Comparison of ENCODE assay signal across 40 cellular contexts in the genomic region with DNA sequence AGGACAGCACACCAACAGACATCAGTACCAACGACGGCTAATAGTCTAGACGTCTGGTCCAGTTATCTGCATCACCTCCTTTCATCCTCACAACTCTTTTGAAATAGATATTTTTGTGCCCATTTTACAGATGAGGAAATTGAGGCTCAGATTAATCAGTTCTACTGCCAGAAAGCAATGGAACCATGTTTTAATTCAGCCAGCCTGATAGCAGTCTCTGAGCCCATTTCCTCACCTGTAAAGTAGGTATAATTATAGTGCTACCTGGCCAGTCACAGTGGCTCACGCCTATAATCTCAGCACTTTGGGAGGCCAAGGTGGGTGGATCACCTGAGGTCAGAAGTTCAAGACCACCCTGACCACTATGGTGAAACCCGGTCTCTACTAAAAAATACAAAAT. TPM values are rescaled to one million over a fixed set of nuclear protein-coding genes. Genes with fewer than 3 reads are reported as not detected.
"Had no signal": no experiment of that assay in that cellular context is flagged by ENCODE, and none has a peak within 500 bp of the region (broad histone marks: within the 10 kb centered on the region; RNA-seq: fewer than 3 reads in every experiment).

No MANE protein-coding gene starts in this region.

- H3K36me3 Mint-ChIP-seq: activated CD4-positive, alpha-beta memory T cell treated with anti-CD3 and anti-CD28 coated beads for 36 hours; activated naive CD4-positive, alpha-beta T cell treated with anti-CD3 and anti-CD28 coated beads, Interleukin-2, amount 10 ng/mL, durations not matched to agents 7 days and 5 days; activated naive CD4-positive, alpha-beta T cell treated with anti-CD3 and anti-CD28 coated beads, Interleukin-2, amount 50 U/mL, for 24 hours; activated naive CD8-positive, alpha-beta T cell; activated naive CD8-positive, alpha-beta T cell treated with anti-CD3 and anti-CD28 coated beads, Interleukin-2, amount 10 ng/mL, durations not matched to agents 7 days and 5 days; brain had no signal

- H3K9me3 Mint-ChIP-seq: activated B cell treated with CpG ODN at 0.5 μM for 24 hours; activated CD4-positive, alpha-beta memory T cell treated with anti-CD3 and anti-CD28 coated beads for 36 hours; activated CD4-positive, alpha-beta T cell treated with anti-CD3 and anti-CD28 coated beads, Interleukin-2, amount 10 ng/mL, durations not matched to agents 24 days and 14 days; activated CD8-positive, alpha-beta T cell treated with anti-CD3 and anti-CD28 coated beads for 36 hours; activated naive CD4-positive, alpha-beta T cell treated with anti-CD3 and anti-CD28 coated beads, Interleukin-2, amount 10 ng/mL, durations not matched to agents 7 days and 5 days; activated naive CD4-positive, alpha-beta T cell treated with anti-CD3 and anti-CD28 coated beads, Interleukin-2, amount 50 U/mL, for 24 hours; activated naive CD8-positive, alpha-beta T cell treated with anti-CD3 and anti-CD28 coated beads, Interleukin-2, amount 10 ng/mL, durations not matched to agents 7 days and 5 days; activated naive CD8-positive, alpha-beta T cell treated with anti-CD3 and anti-CD28 coated beads, Interleukin-2, amount 50 U/mL, for 24 hours; activated T-cell treated with anti-CD3 and anti-CD28 coated beads, Interleukin-2, amount 50 U/mL, for 4 hours; activated T-cell treated with anti-CD3 and anti-CD28 coated beads, Interleukin-2, amount 50 U/mL, for 72 hours; activated T-helper 1 cell treated with anti-CD3 and anti-CD28 coated beads, Interleukin-12 subunit alpha, Interleukin-12 subunit beta, Interleukin-2, Interleukin-4 antibody, amounts not matched to agents 30 ng/mL and 10 ng/mL and 1 ng/mL, durations not matched to agents 14 hours and 24 hours and 36 hours; activated T-helper 17 cell treated with anti-CD3 and anti-CD28 coated beads, Interleukin-2, amount 50 U/mL, for 72 hours; central memory CD8-positive, alpha-beta T cell; T-helper 1 cell treated with Interleukin-12 subunit alpha and Interleukin-12 subunit beta and Interleukin-4 antibody, amounts not matched to agents 30 μg/mL and 1 μg/mL, for 36 hours; T-helper 2 cell treated with Interferon-gamma antibody and Interleukin-4, amounts not matched to agents 5 μg/mL and 100 μg/mL, for 36 hours had no signal

- H3K4me1 ChIP-seq: ascending aorta had no signal

- H3K36me3 ChIP-seq: ascending aorta, cardiac muscle cell had no signal

- H3K4me3 Mint-ChIP-seq: activated B cell treated with CpG ODN at 0.5 μM for 24 hours; activated CD4-positive, alpha-beta memory T cell treated with anti-CD3 and anti-CD28 coated beads for 36 hours; activated CD4-positive, alpha-beta T cell treated with anti-CD3 and anti-CD28 coated beads, Interleukin-2, amount 10 ng/mL, durations not matched to agents 24 days and 14 days; activated CD8-positive, alpha-beta T cell treated with anti-CD3 and anti-CD28 coated beads for 36 hours; activated naive CD4-positive, alpha-beta T cell treated with anti-CD3 and anti-CD28 coated beads, Interleukin-2, amount 10 ng/mL, durations not matched to agents 7 days and 5 days; activated naive CD4-positive, alpha-beta T cell treated with anti-CD3 and anti-CD28 coated beads, Interleukin-2, amount 50 U/mL, for 24 hours; activated naive CD8-positive, alpha-beta T cell; activated naive CD8-positive, alpha-beta T cell treated with anti-CD3 and anti-CD28 coated beads, Interleukin-2, amount 10 ng/mL, durations not matched to agents 7 days and 5 days; activated naive CD8-positive, alpha-beta T cell treated with anti-CD3 and anti-CD28 coated beads, Interleukin-2, amount 50 U/mL, for 24 hours; activated T-cell treated with anti-CD3 and anti-CD28 coated beads, Interleukin-2, amount 50 U/mL, for 4 hours; activated T-cell treated with anti-CD3 and anti-CD28 coated beads, Interleukin-2, amount 50 U/mL, for 72 hours; activated T-helper 1 cell treated with anti-CD3 and anti-CD28 coated beads, Interleukin-12 subunit alpha, Interleukin-12 subunit beta, Interleukin-2, Interleukin-4 antibody, amounts not matched to agents 30 ng/mL and 10 ng/mL and 1 ng/mL, durations not matched to agents 14 hours and 24 hours and 36 hours; activated T-helper 17 cell treated with anti-CD3 and anti-CD28 coated beads, Interleukin-2, amount 50 U/mL, for 72 hours; central memory CD8-positive, alpha-beta T cell; T-helper 1 cell treated with Interleukin-12 subunit alpha and Interleukin-12 subunit beta and Interleukin-4 antibody, amounts not matched to agents 30 μg/mL and 1 μg/mL, for 36 hours; T-helper 2 cell treated with Interferon-gamma antibody and Interleukin-4, amounts not matched to agents 5 μg/mL and 100 μg/mL, for 36 hours had no signal

- H3K27ac Mint-ChIP-seq: activated B cell treated with CpG ODN at 0.5 μM for 24 hours; activated CD4-positive, alpha-beta memory T cell treated with anti-CD3 and anti-CD28 coated beads for 36 hours; activated CD4-positive, alpha-beta T cell treated with anti-CD3 and anti-CD28 coated beads, Interleukin-2, amount 10 ng/mL, durations not matched to agents 24 days and 14 days; activated CD8-positive, alpha-beta T cell treated with anti-CD3 and anti-CD28 coated beads for 36 hours; activated naive CD4-positive, alpha-beta T cell treated with anti-CD3 and anti-CD28 coated beads, Interleukin-2, amount 10 ng/mL, durations not matched to agents 7 days and 5 days; activated naive CD4-positive, alpha-beta T cell treated with anti-CD3 and anti-CD28 coated beads, Interleukin-2, amount 50 U/mL, for 24 hours; activated naive CD8-positive, alpha-beta T cell; activated naive CD8-positive, alpha-beta T cell treated with anti-CD3 and anti-CD28 coated beads, Interleukin-2, amount 10 ng/mL, durations not matched to agents 7 days and 5 days; activated naive CD8-positive, alpha-beta T cell treated with anti-CD3 and anti-CD28 coated beads, Interleukin-2, amount 50 U/mL, for 24 hours; activated T-cell treated with anti-CD3 and anti-CD28 coated beads, Interleukin-2, amount 50 U/mL, for 72 hours; activated T-helper 1 cell treated with anti-CD3 and anti-CD28 coated beads, Interleukin-12 subunit alpha, Interleukin-12 subunit beta, Interleukin-2, Interleukin-4 antibody, amounts not matched to agents 30 ng/mL and 10 ng/mL and 1 ng/mL, durations not matched to agents 14 hours and 24 hours and 36 hours; activated T-helper 17 cell treated with anti-CD3 and anti-CD28 coated beads, Interleukin-2, amount 50 U/mL, for 72 hours; T-helper 1 cell treated with Interleukin-12 subunit alpha and Interleukin-12 subunit beta and Interleukin-4 antibody, amounts not matched to agents 30 μg/mL and 1 μg/mL, for 36 hours; T-helper 2 cell treated with Interferon-gamma antibody and Interleukin-4, amounts not matched to agents 5 μg/mL and 100 μg/mL, for 36 hours had no signal

- H3K4me1 Mint-ChIP-seq: activated B cell treated with CpG ODN at 0.5 μM for 24 hours; activated CD4-positive, alpha-beta T cell treated with anti-CD3 and anti-CD28 coated beads, Interleukin-2, amount 10 ng/mL, durations not matched to agents 24 days and 14 days; activated naive CD4-positive, alpha-beta T cell treated with anti-CD3 and anti-CD28 coated beads, Interleukin-2, amount 10 ng/mL, durations not matched to agents 7 days and 5 days; activated naive CD4-positive, alpha-beta T cell treated with anti-CD3 and anti-CD28 coated beads, Interleukin-2, amount 50 U/mL, for 24 hours; activated naive CD8-positive, alpha-beta T cell treated with anti-CD3 and anti-CD28 coated beads, Interleukin-2, amount 10 ng/mL, durations not matched to agents 7 days and 5 days; activated naive CD8-positive, alpha-beta T cell treated with anti-CD3 and anti-CD28 coated beads, Interleukin-2, amount 50 U/mL, for 24 hours; activated T-helper 17 cell treated with anti-CD3 and anti-CD28 coated beads, Interleukin-2, amount 50 U/mL, for 72 hours; central memory CD8-positive, alpha-beta T cell had no signal

- H3K9me3 ChIP-seq: ascending aorta had no signal

- H3K27me3 ChIP-seq: ascending aorta, cardiac muscle cell had no signal

- FAIRE-seq: bronchial epithelial cell, TTC549 had no signal

- H3K4me3 ChIP-seq: ascending aorta, cardiac muscle cell had no signal

- DNase-seq: activated B cell treated with CpG ODN at 0.5 μM for 24 hours; activated CD4-positive, alpha-beta memory T cell treated with anti-CD3 and anti-CD28 coated beads for 36 hours; activated CD4-positive, alpha-beta T cell treated with anti-CD3 and anti-CD28 coated beads for 4 hours; activated CD4-positive, alpha-beta T cell treated with anti-CD3 and anti-CD28 coated beads, Interleukin-2, amount 10 ng/mL, durations not matched to agents 24 days and 14 days; activated CD4-positive, alpha-beta T cell treated with anti-CD3 and anti-CD28 coated beads, Interleukin-2, amount 50 U/mL, for 1 hour; activated CD4-positive, alpha-beta T cell treated with anti-CD3 and anti-CD28 coated beads, Interleukin-2, amount 50 U/mL, for 4 hours; activated CD4-positive, CD25-positive, alpha-beta regulatory T cell treated with anti-CD3 and anti-CD28 coated beads, Interleukin-2, amount 50 U/mL, for 72 hours; activated CD8-positive, alpha-beta memory T cell treated with anti-CD3 and anti-CD28 coated beads, Interleukin-2, amount 50 U/mL, for 4 hours; activated CD8-positive, alpha-beta T cell treated with anti-CD3 and anti-CD28 coated beads for 36 hours; activated effector memory CD4-positive, alpha-beta T cell treated with anti-CD3 and anti-CD28 coated beads, Interleukin-2, amount 50 U/mL, for 16 hours; activated naive CD4-positive, alpha-beta T cell treated with anti-CD3 and anti-CD28 coated beads, Interleukin-2, amount 10 ng/mL, durations not matched to agents 7 days and 5 days; activated naive CD4-positive, alpha-beta T cell treated with Interleukin-2 at 50 U/mL for 16 hours; activated naive CD8-positive, alpha-beta T cell treated with anti-CD3 and anti-CD28 coated beads, Interleukin-2, amount 10 ng/mL, durations not matched to agents 7 days and 5 days; activated naive CD8-positive, alpha-beta T cell treated with anti-CD3 and anti-CD28 coated beads, Interleukin-2, amount 50 U/mL, for 24 hours; activated T-cell treated with anti-CD3 and anti-CD28 coated beads for 4 hours; activated T-cell treated with anti-CD3 and anti-CD28 coated beads, Interleukin-2, amount 50 U/mL, for 1 hour; activated T-cell treated with anti-CD3 and anti-CD28 coated beads, Interleukin-2, amount 50 U/mL, for 4 hours; activated T-cell treated with anti-CD3 and anti-CD28 coated beads, Interleukin-2, amount 50 U/mL, for 72 hours; amygdala; anterior cingulate cortex; caudate nucleus; cerebellar nuclear complex; T-helper 2 cell; T-helper 9 cell had no signal

- ATAC-seq: activated CD8-positive, alpha-beta T cell treated with anti-CD3 and anti-CD28 coated beads for 36 hours; activated naive CD8-positive, alpha-beta T cell treated with anti-CD3 and anti-CD28 coated beads, Interleukin-2, amount 50 U/mL, for 24 hours; activated T-cell treated with anti-CD3 and anti-CD28 coated beads, Interleukin-2, amount 50 U/mL, for 4 hours; activated T-cell treated with anti-CD3 and anti-CD28 coated beads, Interleukin-2, amount 50 U/mL, for 72 hours; activated T-helper 17 cell treated with anti-CD3 and anti-CD28 coated beads, Interleukin-2, amount 50 U/mL, for 72 hours had no signal

- H3K27ac ChIP-seq: ascending aorta, cardiac muscle cell, VCaP had no signal

RNA-seq across cellular contexts. Expression of gene BMP7, which starts 9.8 kb away (rescaled TPM):
- total RNA-seq: activated B cell treated with CpG ODN at 0.5 μM for 24 hours; activated CD4-positive, alpha-beta memory T cell treated with anti-CD3 and anti-CD28 coated beads for 36 hours; activated CD8-positive, alpha-beta memory T cell treated with anti-CD3 and anti-CD28 coated beads for 36 hours; activated CD8-positive, alpha-beta T cell treated with anti-CD3 and anti-CD28 coated beads for 36 hours; activated naive CD8-positive, alpha-beta T cell treated with anti-CD3 and anti-CD28 coated beads, Interleukin-2, amount 10 ng/mL, durations not matched to agents 7 days and 5 days; activated T-helper 17 cell treated with anti-CD3 and anti-CD28 coated beads, Interleukin-2, amount 50 U/mL, for 72 hours; ascending aorta; bronchial epithelial cell; chondrocyte had no signal

RNA-seq across cellular contexts. Expression of gene SPO11, which starts 53.4 kb away (rescaled TPM):
- total RNA-seq: activated B cell treated with CpG ODN at 0.5 μM for 24 hours; activated CD4-positive, alpha-beta memory T cell treated with anti-CD3 and anti-CD28 coated beads for 36 hours; activated CD4-positive, alpha-beta T cell treated with anti-CD3 and anti-CD28 coated beads, Interleukin-2, amount 10 ng/mL, durations not matched to agents 24 days and 14 days; activated CD8-positive, alpha-beta memory T cell treated with anti-CD3 and anti-CD28 coated beads for 36 hours; activated CD8-positive, alpha-beta T cell treated with anti-CD3 and anti-CD28 coated beads for 36 hours; activated naive CD8-positive, alpha-beta T cell treated with anti-CD3 and anti-CD28 coated beads, Interleukin-2, amount 10 ng/mL, durations not matched to agents 7 days and 5 days; activated T-cell treated with anti-CD3 and anti-CD28 coated beads, Interleukin-2, amount 50 U/mL, for 4 hours; activated T-cell treated with anti-CD3 and anti-CD28 coated beads, Interleukin-2, amount 50 U/mL, for 72 hours; activated T-helper 1 cell treated with anti-CD3 and anti-CD28 coated beads, Interleukin-12 subunit alpha, Interleukin-12 subunit beta, Interleukin-2, Interleukin-4 antibody, amounts not matched to agents 30 ng/mL and 10 ng/mL and 1 ng/mL, durations not matched to agents 14 hours and 24 hours and 36 hours; activated T-helper 17 cell treated with anti-CD3 and anti-CD28 coated beads, Interleukin-2, amount 50 U/mL, for 72 hours; ascending aorta; bronchial epithelial cell; cardiac muscle cell; chondrocyte had no signal
- polyA plus RNA-seq: adipose tissue, cardiac muscle cell had no signal
